In genomic region chr20:59557733-59558529, GRCh38 we compare ENCODE assay signal across 2 cellular contexts. TPM values are rescaled to one million over a fixed set of nuclear protein-coding genes. Genes with fewer than 3 reads are reported as not detected.
"Had no signal": no experiment of that assay in that cellular context is flagged by ENCODE, and none has a peak within 500 bp of the region (broad histone marks: within the 10 kb centered on the region; RNA-seq: fewer than 3 reads in every experiment).

No MANE protein-coding gene starts in this region.

RNA-seq across cellular contexts. Expression of gene PHACTR3, which starts 46.4 kb away (rescaled TPM):
- total RNA-seq: NCI-H460, SK-MEL-5 had no signal
